Comparison of ENCODE assay signal across 1 cellular context in the genomic region with DNA sequence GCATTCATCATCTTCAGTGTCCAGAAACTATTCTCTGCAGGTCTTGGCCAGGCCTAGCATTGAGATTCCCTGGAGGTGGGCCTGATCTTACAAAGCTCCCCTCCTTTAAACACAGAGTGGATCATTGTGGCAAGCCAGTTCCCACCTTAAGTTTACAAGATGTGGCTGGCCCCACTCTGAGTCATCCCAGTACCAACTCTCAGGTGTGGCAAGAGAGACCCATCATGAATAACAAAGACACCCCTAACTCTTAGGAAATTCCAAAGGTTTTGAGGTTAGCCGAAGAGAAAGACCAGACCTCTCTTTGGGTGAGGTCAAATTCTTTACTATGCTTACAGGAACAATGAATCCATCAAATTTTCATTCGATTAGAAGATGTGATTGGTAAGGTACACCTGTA.
TF ChIP-seq lines count a peak whose summit lies in the region.

No MANE protein-coding gene starts in this region.

TF ChIP-seq in GM23338, 12 proteins besides CTCF, POLR2A, EP300 and RAD21:
- TF ChIP-seq, protein P1, sequence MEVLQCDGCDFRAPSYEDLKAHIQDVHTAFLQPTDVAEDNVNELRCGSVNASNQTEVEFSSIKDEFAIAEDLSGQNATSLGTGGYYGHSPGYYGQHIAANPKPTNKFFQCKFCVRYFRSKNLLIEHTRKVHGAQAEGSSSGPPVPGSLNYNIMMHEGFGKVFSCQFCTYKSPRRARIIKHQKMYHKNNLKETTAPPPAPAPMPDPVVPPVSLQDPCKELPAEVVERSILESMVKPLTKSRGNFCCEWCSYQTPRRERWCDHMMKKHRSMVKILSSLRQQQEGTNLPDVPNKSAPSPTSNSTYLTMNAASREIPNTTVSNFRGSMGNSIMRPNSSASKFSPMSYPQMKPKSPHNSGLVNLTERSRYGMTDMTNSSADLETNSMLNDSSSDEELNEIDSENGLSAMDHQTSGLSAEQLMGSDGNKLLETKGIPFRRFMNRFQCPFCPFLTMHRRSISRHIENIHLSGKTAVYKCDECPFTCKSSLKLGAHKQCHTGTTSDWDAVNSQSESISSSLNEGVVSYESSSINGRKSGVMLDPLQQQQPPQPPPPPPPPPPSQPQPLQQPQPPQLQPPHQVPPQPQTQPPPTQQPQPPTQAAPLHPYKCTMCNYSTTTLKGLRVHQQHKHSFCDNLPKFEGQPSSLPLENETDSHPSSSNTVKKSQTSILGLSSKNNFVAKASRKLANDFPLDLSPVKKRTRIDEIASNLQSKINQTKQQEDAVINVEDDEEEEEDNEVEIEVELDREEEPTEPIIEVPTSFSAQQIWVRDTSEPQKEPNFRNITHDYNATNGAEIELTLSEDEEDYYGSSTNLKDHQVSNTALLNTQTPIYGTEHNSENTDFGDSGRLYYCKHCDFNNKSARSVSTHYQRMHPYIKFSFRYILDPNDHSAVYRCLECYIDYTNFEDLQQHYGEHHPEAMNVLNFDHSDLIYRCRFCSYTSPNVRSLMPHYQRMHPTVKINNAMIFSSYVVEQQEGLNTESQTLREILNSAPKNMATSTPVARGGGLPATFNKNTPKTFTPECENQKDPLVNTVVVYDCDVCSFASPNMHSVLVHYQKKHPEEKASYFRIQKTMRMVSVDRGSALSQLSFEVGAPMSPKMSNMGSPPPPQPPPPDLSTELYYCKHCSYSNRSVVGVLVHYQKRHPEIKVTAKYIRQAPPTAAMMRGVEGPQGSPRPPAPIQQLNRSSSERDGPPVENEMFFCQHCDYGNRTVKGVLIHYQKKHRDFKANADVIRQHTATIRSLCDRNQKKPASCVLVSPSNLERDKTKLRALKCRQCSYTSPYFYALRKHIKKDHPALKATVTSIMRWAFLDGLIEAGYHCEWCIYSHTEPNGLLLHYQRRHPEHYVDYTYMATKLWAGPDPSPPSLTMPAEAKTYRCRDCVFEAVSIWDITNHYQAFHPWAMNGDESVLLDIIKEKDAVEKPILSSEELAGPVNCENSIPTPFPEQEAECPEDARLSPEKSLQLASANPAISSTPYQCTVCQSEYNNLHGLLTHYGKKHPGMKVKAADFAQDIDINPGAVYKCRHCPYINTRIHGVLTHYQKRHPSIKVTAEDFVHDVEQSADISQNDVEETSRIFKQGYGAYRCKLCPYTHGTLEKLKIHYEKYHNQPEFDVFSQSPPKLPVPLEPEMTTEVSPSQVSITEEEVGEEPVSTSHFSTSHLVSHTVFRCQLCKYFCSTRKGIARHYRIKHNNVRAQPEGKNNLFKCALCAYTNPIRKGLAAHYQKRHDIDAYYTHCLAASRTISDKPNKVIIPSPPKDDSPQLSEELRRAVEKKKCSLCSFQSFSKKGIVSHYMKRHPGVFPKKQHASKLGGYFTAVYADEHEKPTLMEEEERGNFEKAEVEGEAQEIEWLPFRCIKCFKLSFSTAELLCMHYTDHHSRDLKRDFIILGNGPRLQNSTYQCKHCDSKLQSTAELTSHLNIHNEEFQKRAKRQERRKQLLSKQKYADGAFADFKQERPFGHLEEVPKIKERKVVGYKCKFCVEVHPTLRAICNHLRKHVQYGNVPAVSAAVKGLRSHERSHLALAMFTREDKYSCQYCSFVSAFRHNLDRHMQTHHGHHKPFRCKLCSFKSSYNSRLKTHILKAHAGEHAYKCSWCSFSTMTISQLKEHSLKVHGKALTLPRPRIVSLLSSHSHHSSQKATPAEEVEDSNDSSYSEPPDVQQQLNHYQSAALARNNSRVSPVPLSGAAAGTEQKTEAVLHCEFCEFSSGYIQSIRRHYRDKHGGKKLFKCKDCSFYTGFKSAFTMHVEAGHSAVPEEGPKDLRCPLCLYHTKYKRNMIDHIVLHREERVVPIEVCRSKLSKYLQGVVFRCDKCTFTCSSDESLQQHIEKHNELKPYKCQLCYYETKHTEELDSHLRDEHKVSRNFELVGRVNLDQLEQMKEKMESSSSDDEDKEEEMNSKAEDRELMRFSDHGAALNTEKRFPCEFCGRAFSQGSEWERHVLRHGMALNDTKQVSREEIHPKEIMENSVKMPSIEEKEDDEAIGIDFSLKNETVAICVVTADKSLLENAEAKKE (CRISPR knock-in tag; IDR thresholded peaks at IDR 0.05), result no peak
- TF ChIP-seq JUNB (IDR thresholded peaks at IDR 0.05; ENCODE audit: unreplicated experiment) (no peak), POLR2AphosphoS5 (IDR thresholded peaks at IDR 0.05; ENCODE audit: low read depth) (no peak), EZH2 (IDR thresholded peaks at IDR 0.05; ENCODE audit: low read depth, unreplicated experiment) (no peak), NANOG (IDR thresholded peaks at IDR 0.05; ENCODE audit: borderline replicate concordance) (no peak), ZNF331 (CRISPR knock-in tag; IDR thresholded peaks at IDR 0.05; ENCODE audit: low read depth) (no peak), CREB1 (CRISPR knock-in tag; IDR thresholded peaks at IDR 0.05; ENCODE audit: low read depth) (no peak), EZH2phosphoT487 (IDR thresholded peaks at IDR 0.05; ENCODE audit: unreplicated experiment) (no peak), STAT1 (IDR thresholded peaks at IDR 0.05; ENCODE audit: unreplicated experiment) (no peak), ZNF114 (CRISPR knock-in tag; IDR thresholded peaks at IDR 0.05) (no peak)
- TF ChIP-seq, protein P2, sequence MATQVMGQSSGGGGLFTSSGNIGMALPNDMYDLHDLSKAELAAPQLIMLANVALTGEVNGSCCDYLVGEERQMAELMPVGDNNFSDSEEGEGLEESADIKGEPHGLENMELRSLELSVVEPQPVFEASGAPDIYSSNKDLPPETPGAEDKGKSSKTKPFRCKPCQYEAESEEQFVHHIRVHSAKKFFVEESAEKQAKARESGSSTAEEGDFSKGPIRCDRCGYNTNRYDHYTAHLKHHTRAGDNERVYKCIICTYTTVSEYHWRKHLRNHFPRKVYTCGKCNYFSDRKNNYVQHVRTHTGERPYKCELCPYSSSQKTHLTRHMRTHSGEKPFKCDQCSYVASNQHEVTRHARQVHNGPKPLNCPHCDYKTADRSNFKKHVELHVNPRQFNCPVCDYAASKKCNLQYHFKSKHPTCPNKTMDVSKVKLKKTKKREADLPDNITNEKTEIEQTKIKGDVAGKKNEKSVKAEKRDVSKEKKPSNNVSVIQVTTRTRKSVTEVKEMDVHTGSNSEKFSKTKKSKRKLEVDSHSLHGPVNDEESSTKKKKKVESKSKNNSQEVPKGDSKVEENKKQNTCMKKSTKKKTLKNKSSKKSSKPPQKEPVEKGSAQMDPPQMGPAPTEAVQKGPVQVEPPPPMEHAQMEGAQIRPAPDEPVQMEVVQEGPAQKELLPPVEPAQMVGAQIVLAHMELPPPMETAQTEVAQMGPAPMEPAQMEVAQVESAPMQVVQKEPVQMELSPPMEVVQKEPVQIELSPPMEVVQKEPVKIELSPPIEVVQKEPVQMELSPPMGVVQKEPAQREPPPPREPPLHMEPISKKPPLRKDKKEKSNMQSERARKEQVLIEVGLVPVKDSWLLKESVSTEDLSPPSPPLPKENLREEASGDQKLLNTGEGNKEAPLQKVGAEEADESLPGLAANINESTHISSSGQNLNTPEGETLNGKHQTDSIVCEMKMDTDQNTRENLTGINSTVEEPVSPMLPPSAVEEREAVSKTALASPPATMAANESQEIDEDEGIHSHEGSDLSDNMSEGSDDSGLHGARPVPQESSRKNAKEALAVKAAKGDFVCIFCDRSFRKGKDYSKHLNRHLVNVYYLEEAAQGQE (IDR thresholded peaks at IDR 0.05; ENCODE audit: unreplicated experiment), result no peak
- TF ChIP-seq, protein P3, sequence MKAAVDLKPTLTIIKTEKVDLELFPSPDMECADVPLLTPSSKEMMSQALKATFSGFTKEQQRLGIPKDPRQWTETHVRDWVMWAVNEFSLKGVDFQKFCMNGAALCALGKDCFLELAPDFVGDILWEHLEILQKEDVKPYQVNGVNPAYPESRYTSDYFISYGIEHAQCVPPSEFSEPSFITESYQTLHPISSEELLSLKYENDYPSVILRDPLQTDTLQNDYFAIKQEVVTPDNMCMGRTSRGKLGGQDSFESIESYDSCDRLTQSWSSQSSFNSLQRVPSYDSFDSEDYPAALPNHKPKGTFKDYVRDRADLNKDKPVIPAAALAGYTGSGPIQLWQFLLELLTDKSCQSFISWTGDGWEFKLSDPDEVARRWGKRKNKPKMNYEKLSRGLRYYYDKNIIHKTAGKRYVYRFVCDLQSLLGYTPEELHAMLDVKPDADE (IDR thresholded peaks at IDR 0.05), result no peak
TF ChIP-seq in GM23338: peak in this region for 0.
